1 cellular context compared by ENCODE assay signal in genomic region chr5:145941677-145942130, GRCh38.
A peak's percentile ranks its signal among the peaks of the same experiment; 100 is the strongest.
TF ChIP-seq lines count a peak whose summit lies in the region.

No MANE protein-coding gene starts in this region.

TF ChIP-seq in HEK293, 187 proteins besides CTCF, POLR2A, EP300 and RAD21 (continued from another document and continues in another):
- TF ChIP-seq, protein P1, sequence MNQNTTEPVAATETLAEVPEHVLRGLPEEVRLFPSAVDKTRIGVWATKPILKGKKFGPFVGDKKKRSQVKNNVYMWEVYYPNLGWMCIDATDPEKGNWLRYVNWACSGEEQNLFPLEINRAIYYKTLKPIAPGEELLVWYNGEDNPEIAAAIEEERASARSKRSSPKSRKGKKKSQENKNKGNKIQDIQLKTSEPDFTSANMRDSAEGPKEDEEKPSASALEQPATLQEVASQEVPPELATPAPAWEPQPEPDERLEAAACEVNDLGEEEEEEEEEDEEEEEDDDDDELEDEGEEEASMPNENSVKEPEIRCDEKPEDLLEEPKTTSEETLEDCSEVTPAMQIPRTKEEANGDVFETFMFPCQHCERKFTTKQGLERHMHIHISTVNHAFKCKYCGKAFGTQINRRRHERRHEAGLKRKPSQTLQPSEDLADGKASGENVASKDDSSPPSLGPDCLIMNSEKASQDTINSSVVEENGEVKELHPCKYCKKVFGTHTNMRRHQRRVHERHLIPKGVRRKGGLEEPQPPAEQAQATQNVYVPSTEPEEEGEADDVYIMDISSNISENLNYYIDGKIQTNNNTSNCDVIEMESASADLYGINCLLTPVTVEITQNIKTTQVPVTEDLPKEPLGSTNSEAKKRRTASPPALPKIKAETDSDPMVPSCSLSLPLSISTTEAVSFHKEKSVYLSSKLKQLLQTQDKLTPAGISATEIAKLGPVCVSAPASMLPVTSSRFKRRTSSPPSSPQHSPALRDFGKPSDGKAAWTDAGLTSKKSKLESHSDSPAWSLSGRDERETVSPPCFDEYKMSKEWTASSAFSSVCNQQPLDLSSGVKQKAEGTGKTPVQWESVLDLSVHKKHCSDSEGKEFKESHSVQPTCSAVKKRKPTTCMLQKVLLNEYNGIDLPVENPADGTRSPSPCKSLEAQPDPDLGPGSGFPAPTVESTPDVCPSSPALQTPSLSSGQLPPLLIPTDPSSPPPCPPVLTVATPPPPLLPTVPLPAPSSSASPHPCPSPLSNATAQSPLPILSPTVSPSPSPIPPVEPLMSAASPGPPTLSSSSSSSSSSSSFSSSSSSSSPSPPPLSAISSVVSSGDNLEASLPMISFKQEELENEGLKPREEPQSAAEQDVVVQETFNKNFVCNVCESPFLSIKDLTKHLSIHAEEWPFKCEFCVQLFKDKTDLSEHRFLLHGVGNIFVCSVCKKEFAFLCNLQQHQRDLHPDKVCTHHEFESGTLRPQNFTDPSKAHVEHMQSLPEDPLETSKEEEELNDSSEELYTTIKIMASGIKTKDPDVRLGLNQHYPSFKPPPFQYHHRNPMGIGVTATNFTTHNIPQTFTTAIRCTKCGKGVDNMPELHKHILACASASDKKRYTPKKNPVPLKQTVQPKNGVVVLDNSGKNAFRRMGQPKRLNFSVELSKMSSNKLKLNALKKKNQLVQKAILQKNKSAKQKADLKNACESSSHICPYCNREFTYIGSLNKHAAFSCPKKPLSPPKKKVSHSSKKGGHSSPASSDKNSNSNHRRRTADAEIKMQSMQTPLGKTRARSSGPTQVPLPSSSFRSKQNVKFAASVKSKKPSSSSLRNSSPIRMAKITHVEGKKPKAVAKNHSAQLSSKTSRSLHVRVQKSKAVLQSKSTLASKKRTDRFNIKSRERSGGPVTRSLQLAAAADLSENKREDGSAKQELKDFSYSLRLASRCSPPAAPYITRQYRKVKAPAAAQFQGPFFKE (tag by site-specific recombination; IDR thresholded peaks at IDR 0.05; ENCODE audit: borderline replicate concordance): no peak
- TF ChIP-seq, protein P2, sequence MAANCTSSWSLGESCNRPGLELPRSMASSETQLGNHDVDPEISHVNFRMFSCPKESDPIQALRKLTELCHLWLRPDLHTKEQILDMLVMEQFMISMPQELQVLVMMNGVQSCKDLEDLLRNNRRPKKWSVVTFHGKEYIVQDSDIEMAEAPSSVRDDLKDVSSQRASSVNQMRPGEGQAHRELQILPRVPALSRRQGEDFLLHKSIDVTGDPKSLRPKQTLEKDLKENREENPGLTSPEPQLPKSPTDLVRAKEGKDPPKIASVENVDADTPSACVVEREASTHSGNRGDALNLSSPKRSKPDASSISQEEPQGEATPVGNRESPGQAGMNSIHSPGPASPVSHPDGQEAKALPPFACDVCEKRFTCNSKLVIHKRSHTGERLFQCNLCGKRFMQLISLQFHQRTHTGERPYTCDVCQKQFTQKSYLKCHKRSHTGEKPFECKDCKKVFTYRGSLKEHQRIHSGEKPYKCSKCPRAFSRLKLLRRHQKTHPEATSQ (tag by site-specific recombination; IDR thresholded peaks at IDR 0.05): no peak
- TF ChIP-seq PRDM1 (tag by site-specific recombination; IDR thresholded peaks at IDR 0.05) (peak; percentile 47), ZNF660 (tag by site-specific recombination; IDR thresholded peaks at IDR 0.05) (peak; percentile 86; the same call in 1 of the 2 replicates), ZNF341 (tag by site-specific recombination; IDR thresholded peaks at IDR 0.05; ENCODE audit: low read depth) (no peak), ZNF521 (tag by site-specific recombination; IDR thresholded peaks at IDR 0.05) (no peak), HOXC10 (CRISPR knock-in tag; IDR thresholded peaks at IDR 0.05) (no peak), ZNF654 (tag by site-specific recombination; IDR thresholded peaks at IDR 0.05; ENCODE audit: low read depth) (0 out of 2 replicates have a peak, but pooled peaks have one; percentile 6), PRDM10 (tag by site-specific recombination; IDR thresholded peaks at IDR 0.05) (peak; percentile 58), ZNF416 (tag by site-specific recombination; IDR thresholded peaks at IDR 0.05) (no peak), ZEB2 (tag by site-specific recombination; IDR thresholded peaks at IDR 0.05) (peak; percentile 57), ZNF362 (tag by site-specific recombination; IDR thresholded peaks at IDR 0.05) (no peak), KLF7 (tag by site-specific recombination; IDR thresholded peaks at IDR 0.05; ENCODE audit: borderline replicate concordance) (no peak), KLF10 (tag by site-specific recombination; IDR thresholded peaks at IDR 0.05) (peak; percentile 53; the same call in 1 of the 2 replicates), GFI1B (tag by site-specific recombination; IDR thresholded peaks at IDR 0.05) (no peak), ZFP69B (tag by site-specific recombination; IDR thresholded peaks at IDR 0.05) (0 out of 2 replicates have a peak, but pooled peaks have one; percentile 27), ZSCAN18 (tag by site-specific recombination; IDR thresholded peaks at IDR 0.05) (no peak), ZNF202 (tag by site-specific recombination; IDR thresholded peaks at IDR 0.05; ENCODE audit: borderline replicate concordance) (no peak), ZNF335 (tag by site-specific recombination; conservative IDR thresholded peaks at IDR 0.05) (peak; percentile 26; the same call in 1 of the 2 replicates), ZNF768 (tag by site-specific recombination; IDR thresholded peaks at IDR 0.05) (no peak), ZNF518A (tag by site-specific recombination; conservative IDR thresholded peaks at IDR 0.05; ENCODE audit: low read depth) (no peak), ZNF747 (tag by site-specific recombination; IDR thresholded peaks at IDR 0.05) (no peak), ZNF184 (tag by site-specific recombination; IDR thresholded peaks at IDR 0.05) (0 out of 2 replicates have a peak, but pooled peaks have one; percentile 56), SCRT2 (tag by site-specific recombination; IDR thresholded peaks at IDR 0.05) (no peak), ZNF121 (tag by site-specific recombination; IDR thresholded peaks at IDR 0.05) (no peak), ZNF701 (tag by site-specific recombination; IDR thresholded peaks at IDR 0.05) (no peak), WT1 (tag by site-specific recombination; IDR thresholded peaks at IDR 0.05) (no peak), BCL11A (tag by site-specific recombination; IDR thresholded peaks at IDR 0.05; ENCODE audit: low read depth) (no peak), ZNF629 (tag by site-specific recombination; IDR thresholded peaks at IDR 0.05) (peak; percentile 77), GLI2 (tag by site-specific recombination; IDR thresholded peaks at IDR 0.05; ENCODE audit: borderline replicate concordance, low read depth) (no peak; the same call in 1 of the 2 replicates), ZNF274 (IDR thresholded peaks at IDR 0.05; ENCODE audit: low read length) (no peak), ZNF274 (tag by site-specific recombination; IDR thresholded peaks at IDR 0.05; ENCODE audit: borderline replicate concordance) (no peak)
- TF ChIP-seq, protein P3, sequence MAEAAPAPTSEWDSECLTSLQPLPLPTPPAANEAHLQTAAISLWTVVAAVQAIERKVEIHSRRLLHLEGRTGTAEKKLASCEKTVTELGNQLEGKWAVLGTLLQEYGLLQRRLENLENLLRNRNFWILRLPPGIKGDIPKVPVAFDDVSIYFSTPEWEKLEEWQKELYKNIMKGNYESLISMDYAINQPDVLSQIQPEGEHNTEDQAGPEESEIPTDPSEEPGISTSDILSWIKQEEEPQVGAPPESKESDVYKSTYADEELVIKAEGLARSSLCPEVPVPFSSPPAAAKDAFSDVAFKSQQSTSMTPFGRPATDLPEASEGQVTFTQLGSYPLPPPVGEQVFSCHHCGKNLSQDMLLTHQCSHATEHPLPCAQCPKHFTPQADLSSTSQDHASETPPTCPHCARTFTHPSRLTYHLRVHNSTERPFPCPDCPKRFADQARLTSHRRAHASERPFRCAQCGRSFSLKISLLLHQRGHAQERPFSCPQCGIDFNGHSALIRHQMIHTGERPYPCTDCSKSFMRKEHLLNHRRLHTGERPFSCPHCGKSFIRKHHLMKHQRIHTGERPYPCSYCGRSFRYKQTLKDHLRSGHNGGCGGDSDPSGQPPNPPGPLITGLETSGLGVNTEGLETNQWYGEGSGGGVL (tag by site-specific recombination; IDR thresholded peaks at IDR 0.05): peak; percentile 18; the same call in 1 of the 2 replicates
- TF ChIP-seq, protein P4, sequence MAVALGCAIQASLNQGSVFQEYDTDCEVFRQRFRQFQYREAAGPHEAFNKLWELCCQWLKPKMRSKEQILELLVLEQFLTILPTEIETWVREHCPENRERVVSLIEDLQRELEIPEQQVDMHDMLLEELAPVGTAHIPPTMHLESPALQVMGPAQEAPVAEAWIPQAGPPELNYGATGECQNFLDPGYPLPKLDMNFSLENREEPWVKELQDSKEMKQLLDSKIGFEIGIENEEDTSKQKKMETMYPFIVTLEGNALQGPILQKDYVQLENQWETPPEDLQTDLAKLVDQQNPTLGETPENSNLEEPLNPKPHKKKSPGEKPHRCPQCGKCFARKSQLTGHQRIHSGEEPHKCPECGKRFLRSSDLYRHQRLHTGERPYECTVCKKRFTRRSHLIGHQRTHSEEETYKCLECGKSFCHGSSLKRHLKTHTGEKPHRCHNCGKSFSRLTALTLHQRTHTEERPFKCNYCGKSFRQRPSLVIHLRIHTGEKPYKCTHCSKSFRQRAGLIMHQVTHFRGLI (tag by site-specific recombination; IDR thresholded peaks at IDR 0.05): no peak
